18 cellular contexts compared by ENCODE assay signal in genomic region chr4:7242766-7243165, GRCh38. TPM values are rescaled to one million over a fixed set of nuclear protein-coding genes. Genes with fewer than 3 reads are reported as not detected.
DNase-seq lines count a peak whose midpoint lies in the region; ATAC-seq and TF ChIP-seq lines count a peak whose summit lies in the region.
"Had no signal": no experiment of that assay in that cellular context is flagged by ENCODE, and none has a peak within 500 bp of the region (broad histone marks: within the 10 kb centered on the region; RNA-seq: fewer than 3 reads in every experiment).

No MANE protein-coding gene starts in this region.

- intact Hi-C loops in esophagus muscularis mucosa (cut with DNase I): no loop called here

- H3K4me1 Mint-ChIP-seq in nephron: peaks cover 64% of the 10 kb centered on the region
- H3K4me1 Mint-ChIP-seq: CD14-positive monocyte; CD4-positive, alpha-beta memory T cell had no signal

- H3K27ac ChIP-seq in angular gyrus (ENCODE audit: low read depth, low read length): peak overlapping the region; percentile 53
- peak overlapping the region; percentile 60 for H3K27ac ChIP-seq in caudate nucleus (ENCODE audit: low read depth, low read length)
- peak overlapping the region; percentile 52 for H3K27ac ChIP-seq in temporal lobe (ENCODE audit: low read depth, low read length)
- no peak overlapping the region for H3K27ac ChIP-seq in esophagus muscularis mucosa (replicated peaks in 1 of 4)
- H3K27ac ChIP-seq: BLaER1 had no signal

- peaks cover 0 to 22% (median 13%) of the 10 kb centered on the region in 4 donors for H3K4me1 ChIP-seq in esophagus muscularis mucosa

- TF ChIP-seq POLR2A in esophagus muscularis mucosa (IDR thresholded peaks at IDR 0.05; ENCODE audit: low read depth): no peak

- H3K27me3 Mint-ChIP-seq in nephron (ENCODE audit: low read depth): peaks cover 4% of the 10 kb centered on the region

- TF ChIP-seq CTCF in nephron (IDR thresholded peaks at IDR 0.05; ENCODE audit: unreplicated experiment in 3 of 3) (no peak), esophagus muscularis mucosa (IDR thresholded peaks at IDR 0.05) (no peak)

- no peak overlapping the region for H3K4me3 ChIP-seq in esophagus muscularis mucosa
- H3K4me3 ChIP-seq: BLaER1 had no signal

- no peak for TF ChIP-seq EP300 in esophagus muscularis mucosa (IDR thresholded peaks at IDR 0.05)

- no peak for ATAC-seq in GM21381 (IDR thresholded peaks at IDR 0.05; ENCODE audit: unreplicated experiment)
- ATAC-seq: HCT116, HepG2 had no signal

- H3K36me3 ChIP-seq in esophagus muscularis mucosa: no peaks in the 10 kb centered on the region
- H3K36me3 ChIP-seq: BLaER1 had no signal

- peaks cover 0 to 5% (median 0%) of the 10 kb centered on the region in 4 donors for H3K9me3 ChIP-seq in esophagus muscularis mucosa

- WGBS in esophagus muscularis mucosa: 88% methylated on average over 4 of the region's 13 CpGs

- peak overlapping the region; percentile 26 to 90 (median 75) for H3K27ac Mint-ChIP-seq in nephron
- H3K27ac Mint-ChIP-seq: CD14-positive monocyte; CD4-positive, alpha-beta memory T cell; HFFc6 had no signal

- H3K27me3 ChIP-seq in esophagus muscularis mucosa: no peaks in the 10 kb centered on the region
- H3K27me3 ChIP-seq: BLaER1 had no signal

- H3K9me3 Mint-ChIP-seq in nephron: no peaks in the 10 kb centered on the region

- DNase-seq in caudate nucleus (lab: John Stamatoyannopoulos, UW): no peak
- no peak for DNase-seq in esophagus muscularis mucosa (ENCODE audit: extremely low spot score)
- DNase-seq in DMS 273 (lab: John Stamatoyannopoulos, UW; ENCODE audit: unreplicated experiment): no peak
- DNase-seq: 8988T; CD4-positive, alpha-beta memory T cell; DMS79 treated with DMSO at 0.1 percent for 48 hours; GF-D8; GOT3; H7; HFFc6 had no signal

- no peaks in the 10 kb centered on the region for H3K36me3 Mint-ChIP-seq in nephron (ENCODE audit: low read depth)
- H3K36me3 Mint-ChIP-seq: CD14-positive monocyte; CD4-positive, alpha-beta memory T cell had no signal

- H3K4me3 Mint-ChIP-seq in nephron: no peak overlapping the region
- H3K4me3 Mint-ChIP-seq: CD14-positive monocyte; CD4-positive, alpha-beta memory T cell; HFFc6 had no signal

RNA-seq across cellular contexts. Expression of gene SORCS2, which starts 50.4 kb away (rescaled TPM):
- total RNA-seq in temporal lobe (8.9 TPM), esophagus muscularis mucosa (10 to 100 TPM in 1 of 4 donors, 1 to 10 TPM in 3; 3.3 to 10.1 (median 4.3) TPM)
- total RNA-seq: CD4-positive, alpha-beta memory T cell had no signal

Comparison
In these comparisons a context has a peak if more than half of its experiments do, and no peak if none do; other contexts are left out.
1. H3K27ac ChIP-seq: peak in angular gyrus (single experiment), caudate nucleus (single experiment) and temporal lobe (single experiment); none in esophagus muscularis mucosa (0 of 4).